10 cellular contexts compared by ENCODE assay signal in the genomic region with DNA sequence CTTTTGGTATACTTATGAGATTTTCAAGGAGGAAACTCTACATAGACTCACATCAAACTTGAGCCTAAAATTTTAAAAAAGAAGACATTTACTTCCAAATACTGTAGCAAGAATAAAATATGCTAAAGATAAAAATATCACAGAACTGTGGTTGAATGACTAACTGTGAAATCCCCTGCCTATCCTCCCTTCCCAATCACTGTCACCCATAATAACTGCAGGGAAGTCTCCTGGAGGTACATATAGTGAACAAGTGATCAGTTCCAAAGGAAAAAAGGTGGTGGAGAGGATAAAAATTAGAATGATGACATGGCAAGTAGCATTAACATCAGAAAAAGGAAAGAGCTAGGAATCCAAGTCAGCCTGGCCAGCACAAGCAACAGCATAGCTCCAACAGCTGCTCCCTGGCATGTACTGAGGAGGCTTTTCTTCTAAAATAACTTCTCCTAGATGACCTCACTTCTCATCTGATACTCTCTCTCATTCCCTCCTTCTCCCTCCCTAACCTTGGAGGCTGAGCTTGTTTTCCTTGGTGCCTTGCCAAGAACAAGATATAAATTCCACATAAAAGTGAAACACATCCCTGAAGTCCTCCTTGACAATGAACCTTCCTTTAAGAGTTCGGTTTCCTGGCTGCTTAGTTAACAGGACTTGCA.
DNase-seq lines count a peak whose midpoint lies in the region; ATAC-seq, FAIRE-seq and TF ChIP-seq lines count a peak whose summit lies in the region.
"Had no signal": no experiment of that assay in that cellular context is flagged by ENCODE, and none has a peak within 500 bp of the region (broad histone marks: within the 10 kb centered on the region; RNA-seq: fewer than 3 reads in every experiment).

No MANE protein-coding gene starts in this region.

- H3K27me3 Mint-ChIP-seq in activated T-cell treated with anti-CD3 and anti-CD28 coated beads, Interleukin-2, amount 50 U/mL, for 72 hours (ENCODE audit: low read depth) = no peaks in the 10 kb centered on the region
- H3K27me3 Mint-ChIP-seq in glutamatergic neuron (ENCODE audit: unreplicated experiment) = no peaks in the 10 kb centered on the region

- H3K4me1 ChIP-seq in mesendoderm (ENCODE audit: control insufficient read depth, low read depth, low read length) = no peaks in the 10 kb centered on the region

- no peak overlapping the region for H2BK15ac ChIP-seq in mesendoderm (replicated peaks; ENCODE audit: low read depth)

- H3K27me3 ChIP-seq in mesendoderm (ENCODE audit: insufficient read depth, low read length, poor library complexity) = no peaks in the 10 kb centered on the region

- H2AK5ac ChIP-seq in mesendoderm (ENCODE audit: low read length) = no peak overlapping the region

- no peak overlapping the region for H3K23ac ChIP-seq in mesendoderm (ENCODE audit: low read length)

- intact Hi-C loops in Right ventricle myocardium superior (cut with DNase I) (no loop called here), cardiac septum (cut with DNase I) (no loop called here)

- no CpG with 5 or more reads among the region's 1 CpG for WGBS in mesendoderm (ENCODE audit: extremely low coverage, insufficient coverage, low lambda C conversion rate)

- H3K4ac ChIP-seq in mesendoderm (ENCODE audit: low read depth, low read length) = no peak overlapping the region

- no peak overlapping the region for H2BK120ac ChIP-seq in mesendoderm (ENCODE audit: low read depth, low read length)

- no peaks in the 10 kb centered on the region for H3K9me3 Mint-ChIP-seq in activated T-cell treated with anti-CD3 and anti-CD28 coated beads, Interleukin-2, amount 50 U/mL, for 72 hours
- H3K9me3 Mint-ChIP-seq in glutamatergic neuron (ENCODE audit: unreplicated experiment) = no peaks in the 10 kb centered on the region
- H3K9me3 Mint-ChIP-seq: stimulated activated effector memory CD8-positive, alpha-beta T cell treated with anti-CD3 and anti-CD28 coated beads, Interleukin-12 subunit alpha, Interleukin-12 subunit beta, amount 100 ng/mL, for 72 hours had no signal

- H3K18ac ChIP-seq in mesendoderm (ENCODE audit: low read length) = no peak overlapping the region

- no peak overlapping the region for H3K9ac ChIP-seq in mesendoderm (ENCODE audit: low read length)

- TF ChIP-seq CTCF in choroid plexus epithelial cell (conservative IDR thresholded peaks at IDR 0.05; ENCODE audit: low read depth, low read length) = no peak
- no peak for TF ChIP-seq CTCF in glutamatergic neuron (IDR thresholded peaks at IDR 0.05; ENCODE audit: partially characterized antibody, unreplicated experiment)

- H3K56ac ChIP-seq in mesendoderm (ENCODE audit: low read length) = no peak overlapping the region

- no peak for DNase-seq in Right ventricle myocardium superior
- DNase-seq in cardiac septum (ENCODE audit: low spot score) = no peak
- DNase-seq in choroid plexus epithelial cell (ENCODE audit: low read depth) = peak; percentile 97
- DNase-seq in mesendoderm = peak; percentile 8
- no peak for DNase-seq in GM19239 (ENCODE audit: insufficient read length, low spot score)
- DNase-seq in activated T-cell treated with anti-CD3 and anti-CD28 coated beads, Interleukin-2, amount 50 U/mL, for 72 hours = no peak
- DNase-seq in glutamatergic neuron = no peak
- DNase-seq: retina had no signal

- no peaks in the 10 kb centered on the region for H3K79me1 ChIP-seq in mesendoderm (ENCODE audit: low read length)

- H3K4me2 ChIP-seq in mesendoderm (ENCODE audit: low read length) = no peak overlapping the region

- H3K27ac ChIP-seq in mesendoderm (ENCODE audit: low read depth, low read length) = no peak overlapping the region

- H3K4me3 ChIP-seq in choroid plexus epithelial cell (ENCODE audit: low read depth, low read length) (no peak overlapping the region), mesendoderm (ENCODE audit: low read length) (no peak overlapping the region)

- no peak overlapping the region for H2BK5ac ChIP-seq in mesendoderm (ENCODE audit: low read length)

- no peaks in the 10 kb centered on the region for H3K79me2 ChIP-seq in mesendoderm (ENCODE audit: control insufficient read depth, insufficient read depth, low read length)

- no peak overlapping the region for H4K5ac ChIP-seq in mesendoderm (ENCODE audit: low read length)

- no peaks in the 10 kb centered on the region for H3K36me3 ChIP-seq in mesendoderm (ENCODE audit: control insufficient read depth, insufficient read depth, low read length)

- H3K36me3 Mint-ChIP-seq in activated T-cell treated with anti-CD3 and anti-CD28 coated beads, Interleukin-2, amount 50 U/mL, for 72 hours (ENCODE audit: insufficient read depth in 2 of 2) = no peaks in the 10 kb centered on the region
- H3K36me3 Mint-ChIP-seq in glutamatergic neuron (ENCODE audit: unreplicated experiment) = no peaks in the 10 kb centered on the region
- H3K36me3 Mint-ChIP-seq: stimulated activated effector memory CD8-positive, alpha-beta T cell treated with anti-CD3 and anti-CD28 coated beads, Interleukin-12 subunit alpha, Interleukin-12 subunit beta, amount 100 ng/mL, for 72 hours had no signal

- H4K8ac ChIP-seq in mesendoderm (ENCODE audit: low read depth, low read length) = no peak overlapping the region

- no peak for FAIRE-seq in GM19239 (lab: Jason Lieb, UNC)

- no peak overlapping the region for H3K4me3 Mint-ChIP-seq in activated T-cell treated with anti-CD3 and anti-CD28 coated beads, Interleukin-2, amount 50 U/mL, for 72 hours
- H3K4me3 Mint-ChIP-seq in glutamatergic neuron (ENCODE audit: unreplicated experiment) = no peak overlapping the region
- H3K4me3 Mint-ChIP-seq: stimulated activated effector memory CD8-positive, alpha-beta T cell treated with anti-CD3 and anti-CD28 coated beads, Interleukin-12 subunit alpha, Interleukin-12 subunit beta, amount 100 ng/mL, for 72 hours had no signal

- peak; percentile 77 for ATAC-seq in Right ventricle myocardium superior (ENCODE audit: poor library complexity)
- no peak for ATAC-seq in activated T-cell treated with anti-CD3 and anti-CD28 coated beads, Interleukin-2, amount 50 U/mL, for 72 hours (replicated peaks in 1 of 2)
- ATAC-seq in HG02798 (IDR thresholded peaks at IDR 0.05; ENCODE audit: poor library complexity, unreplicated experiment) = no peak
- ATAC-seq: stimulated activated effector memory CD8-positive, alpha-beta T cell treated with anti-CD3 and anti-CD28 coated beads, Interleukin-12 subunit alpha, Interleukin-12 subunit beta, amount 100 ng/mL, for 72 hours had no signal

- H3K27ac Mint-ChIP-seq in activated T-cell treated with anti-CD3 and anti-CD28 coated beads, Interleukin-2, amount 50 U/mL, for 72 hours = no peak overlapping the region
- no peak overlapping the region for H3K27ac Mint-ChIP-seq in glutamatergic neuron (ENCODE audit: unreplicated experiment)
- H3K27ac Mint-ChIP-seq: stimulated activated effector memory CD8-positive, alpha-beta T cell treated with anti-CD3 and anti-CD28 coated beads, Interleukin-12 subunit alpha, Interleukin-12 subunit beta, amount 100 ng/mL, for 72 hours had no signal

- no peaks in the 10 kb centered on the region for H3K4me1 Mint-ChIP-seq in activated T-cell treated with anti-CD3 and anti-CD28 coated beads, Interleukin-2, amount 50 U/mL, for 72 hours (ENCODE audit: low read depth)
- H3K4me1 Mint-ChIP-seq in glutamatergic neuron (ENCODE audit: low read depth, unreplicated experiment) = no peaks in the 10 kb centered on the region
- H3K4me1 Mint-ChIP-seq: stimulated activated effector memory CD8-positive, alpha-beta T cell treated with anti-CD3 and anti-CD28 coated beads, Interleukin-12 subunit alpha, Interleukin-12 subunit beta, amount 100 ng/mL, for 72 hours had no signal

Comparison
In these comparisons a context has a peak if more than half of its experiments do, and no peak if none do; other contexts are left out.
1. DNase-seq: peak in choroid plexus epithelial cell (single experiment) and mesendoderm (single experiment); none in Right ventricle myocardium superior (single experiment), cardiac septum (single experiment), GM19239 (single experiment), activated T-cell treated with anti-CD3 and anti-CD28 coated beads, Interleukin-2, amount 50 U/mL, for 72 hours (0 of 2) and glutamatergic neuron (single experiment).